ENCODE assay signal across 16 cellular contexts in the genomic region with DNA sequence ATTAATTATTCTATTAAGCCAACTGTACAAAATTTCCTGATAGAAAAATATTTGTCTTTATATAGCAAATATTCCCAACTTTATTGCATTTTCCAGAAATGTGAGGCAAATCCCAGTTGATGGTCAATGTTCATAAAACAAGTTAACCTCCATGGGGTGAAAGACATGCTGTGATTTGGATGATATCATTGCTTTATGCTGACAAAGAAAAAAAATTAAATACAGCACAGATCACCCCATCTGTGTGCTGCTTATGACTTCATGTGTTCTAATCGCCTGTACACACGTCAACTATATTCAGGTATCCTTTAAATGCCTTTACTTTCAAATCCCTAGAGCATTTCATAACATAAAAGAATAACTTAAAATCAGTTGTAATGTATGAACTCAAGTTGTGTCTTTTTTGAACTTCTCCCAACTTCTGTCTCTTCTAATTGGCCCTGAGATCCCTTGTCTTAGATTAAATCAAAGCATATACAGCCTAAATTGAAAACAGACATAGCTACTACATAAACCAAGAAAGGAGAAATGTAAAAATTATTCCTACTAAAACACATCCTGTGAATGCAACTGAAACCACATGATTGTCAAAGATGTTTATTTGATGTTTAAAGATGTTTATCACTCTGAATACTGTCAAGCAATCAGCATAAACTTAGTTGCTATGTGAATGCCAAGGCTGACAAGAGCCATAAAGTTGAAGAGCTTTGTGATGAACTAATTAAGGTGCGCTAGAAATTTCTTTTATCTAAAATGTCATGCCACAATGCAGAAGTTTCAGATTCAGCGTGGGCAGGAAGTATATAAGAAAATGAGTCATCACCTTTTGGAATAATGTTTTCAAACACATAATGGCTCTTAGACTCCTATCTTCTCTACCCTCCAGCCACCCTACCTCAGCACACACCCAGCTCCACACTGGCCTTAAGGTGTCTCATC.
A peak's percentile ranks its signal among the peaks of the same experiment; 100 is the strongest.
DNase-seq lines count a peak whose midpoint lies in the region; ATAC-seq, FAIRE-seq and TF ChIP-seq lines count a peak whose summit lies in the region.
"Had no signal": no experiment of that assay in that cellular context is flagged by ENCODE, and none has a peak within 500 bp of the region (broad histone marks: within the 10 kb centered on the region; RNA-seq: fewer than 3 reads in every experiment).

No MANE protein-coding gene starts in this region.

- H3K4me1 ChIP-seq in lung (ENCODE audit: control insufficient read depth in 2 of 2, insufficient read depth in 2 of 2, low read length in 2 of 2), result peaks cover 5 to 28% of the 10 kb centered on the region in 2 donors
- H3K4me1 ChIP-seq in small intestine (ENCODE audit: control insufficient read depth in 2 of 2, insufficient read depth in 1 of 2, low read depth in 1 of 2, low read length in 1 of 2), result no peaks in the 10 kb centered on the region

- TF ChIP-seq CTCF in HFF-Myc (IDR thresholded peaks at IDR 0.05; ENCODE audit: low read depth, low read length, missing control alignments) (no peak), lung (IDR thresholded peaks at IDR 0.05; ENCODE audit: control extremely low read depth, extremely low read depth) (no peak), natural killer cell (IDR thresholded peaks at IDR 0.05) (no peak)
- TF ChIP-seq CTCF in activated CD8-positive, alpha-beta T cell treated with anti-CD3 and anti-CD28 coated beads for 36 hours (IDR thresholded peaks at IDR 0.05), result no peak

- H3K4me1 Mint-ChIP-seq in activated CD8-positive, alpha-beta T cell treated with anti-CD3 and anti-CD28 coated beads for 36 hours (ENCODE audit: low read depth), result peaks cover 10% of the 10 kb centered on the region
- no peaks in the 10 kb centered on the region for H3K4me1 Mint-ChIP-seq in natural killer cell

- intact Hi-C loops in activated CD8-positive, alpha-beta T cell treated with anti-CD3 and anti-CD28 coated beads for 36 hours (cut with micrococcal nuclease), result no loop called here
- intact Hi-C loops in natural killer cell (cut with micrococcal nuclease), result no loop called here

- FAIRE-seq in small intestine (lab: Jason Lieb, UNC), result no peak
- FAIRE-seq: endometrium had no signal

- no peaks in the 10 kb centered on the region for H3K9me3 Mint-ChIP-seq in activated CD8-positive, alpha-beta T cell treated with anti-CD3 and anti-CD28 coated beads for 36 hours
- H3K9me3 Mint-ChIP-seq in natural killer cell, result peaks cover 0 to 3% of the 10 kb centered on the region in 2 donors

- ATAC-seq in activated CD8-positive, alpha-beta T cell treated with anti-CD3 and anti-CD28 coated beads for 36 hours, result peak; percentile 77
- peak; percentile 19 for ATAC-seq in lung (ENCODE audit: insufficient read depth, low FRiP score)
- no peak for ATAC-seq in GM18870 (IDR thresholded peaks at IDR 0.05; ENCODE audit: unreplicated experiment)
- ATAC-seq in GM19035 (IDR thresholded peaks at IDR 0.05; ENCODE audit: unreplicated experiment), result no peak
- no peak for ATAC-seq in natural killer cell

- H3K27me3 Mint-ChIP-seq in activated CD8-positive, alpha-beta T cell treated with anti-CD3 and anti-CD28 coated beads for 36 hours, result peaks cover 7% of the 10 kb centered on the region
- peaks cover 0 to 3% of the 10 kb centered on the region in 2 donors for H3K27me3 Mint-ChIP-seq in natural killer cell (ENCODE audit: low read depth in 2 of 2)
- H3K27me3 Mint-ChIP-seq: progenitor cell of endocrine pancreas had no signal

- in situ Hi-C loops in Caki2 (cut with HindIII; ENCODE audit: low pct_unique_long_range_greater_than_20kb, low sequenced_read_pairs), result no loop called here

- H3K27me3 ChIP-seq in lung (ENCODE audit: control insufficient read depth, insufficient read depth) (no peaks in the 10 kb centered on the region), small intestine (ENCODE audit: control insufficient read depth in 2 of 2, insufficient read depth in 2 of 2, low read length in 2 of 2) (no peaks in the 10 kb centered on the region)

- 64 to 68% methylated on average over 4 of the region's 4 CpGs for WGBS in lung, 2 donors
- WGBS in small intestine, 3 donors, result 52 to 58% (median 55%) methylated on average over 4 of the region's 4 CpGs

- POLR2A ChIA-PET in activated CD8-positive, alpha-beta T cell treated with anti-CD3 and anti-CD28 coated beads for 36 hours (lab: Charles Lee), result no interaction called here

- H3K9me3 ChIP-seq in lung (ENCODE audit: control insufficient read depth in 2 of 2, insufficient read depth in 1 of 2, low read length in 1 of 2) (peaks cover 0 to 4% of the 10 kb centered on the region in 2 donors), small intestine (ENCODE audit: control insufficient read depth, low read depth) (no peaks in the 10 kb centered on the region)

- no peak overlapping the region for H3K27ac Mint-ChIP-seq in activated CD8-positive, alpha-beta T cell treated with anti-CD3 and anti-CD28 coated beads for 36 hours
- H3K27ac Mint-ChIP-seq in natural killer cell, result no peak overlapping the region
- H3K27ac Mint-ChIP-seq: progenitor cell of endocrine pancreas had no signal

- DNase-seq in Caki2 (ENCODE audit: low read depth), result peak; percentile 24
- peak; percentile 69 for DNase-seq in HFF-Myc (ENCODE audit: extremely low read depth, low read depth)
- DNase-seq in activated CD8-positive, alpha-beta T cell treated with anti-CD3 and anti-CD28 coated beads for 36 hours, result peak; percentile 19
- no peak for DNase-seq in lung (ENCODE audit: low spot score)
- DNase-seq in small intestine, result no peak
- no peak for DNase-seq in natural killer cell
- DNase-seq: activated gamma-delta T cell treated with Interleukin-2 at 50 U/mL for 16 hours, kidney glomerular epithelial cell, NCI-H1105, NCI-H446 treated with DMSO at 0.1 percent for 48 hours, OCI-M1, SW 1271 had no signal

- H3K4me3 ChIP-seq in HFF-Myc (replicated peaks; ENCODE audit: low read depth, low read length) (no peak overlapping the region), lung (no peak overlapping the region), small intestine (ENCODE audit: low read depth in 1 of 2, low read length in 2 of 2) (no peak overlapping the region)

- no peak overlapping the region for H3K4me3 Mint-ChIP-seq in activated CD8-positive, alpha-beta T cell treated with anti-CD3 and anti-CD28 coated beads for 36 hours
- H3K4me3 Mint-ChIP-seq in natural killer cell, result no peak overlapping the region

- H3K27ac ChIP-seq in lung (ENCODE audit: low read depth in 1 of 2, low read length in 1 of 2) (no peak overlapping the region), small intestine (ENCODE audit: low read depth in 1 of 2, low read length in 1 of 2) (no peak overlapping the region)

- no peaks in the 10 kb centered on the region for H3K36me3 Mint-ChIP-seq in activated CD8-positive, alpha-beta T cell treated with anti-CD3 and anti-CD28 coated beads for 36 hours (ENCODE audit: low read depth)
- no peaks in the 10 kb centered on the region for H3K36me3 Mint-ChIP-seq in natural killer cell

- H3K36me3 ChIP-seq in lung (ENCODE audit: control insufficient read depth in 2 of 2, insufficient read depth in 2 of 2, low read length in 2 of 2) (no peaks in the 10 kb centered on the region), small intestine (ENCODE audit: control insufficient read depth in 2 of 2, insufficient read depth in 2 of 2, low read length in 2 of 2) (no peaks in the 10 kb centered on the region)

- CTCF ChIA-PET in activated CD8-positive, alpha-beta T cell treated with anti-CD3 and anti-CD28 coated beads for 36 hours (lab: Charles Lee), result no interaction called here

Comparison
In these comparisons a context has a peak if more than half of its experiments do, and no peak if none do; other contexts are left out.
1. DNase-seq: peak in Caki2 (single experiment), HFF-Myc (single experiment) and activated CD8-positive, alpha-beta T cell treated with anti-CD3 and anti-CD28 coated beads for 36 hours (single experiment); none in lung (single experiment), small intestine (single experiment) and natural killer cell (single experiment).
2. ATAC-seq: peak in activated CD8-positive, alpha-beta T cell treated with anti-CD3 and anti-CD28 coated beads for 36 hours (single experiment) and lung (single experiment); none in GM18870 (single experiment), GM19035 (single experiment) and natural killer cell (0 of 3).